8 cellular contexts compared by ENCODE assay signal in genomic region chr14:47454025-47454424, GRCh38.
"Had no signal": no experiment of that assay in that cellular context is flagged by ENCODE, and none has a peak within 500 bp of the region (broad histone marks: within the 10 kb centered on the region; RNA-seq: fewer than 3 reads in every experiment).

No MANE protein-coding gene starts in this region.

- DNase-seq: GM23248, GOT3, H7, H9, HCEC 1CT, HFFc6 had no signal

- H3K4me1 Mint-ChIP-seq: GM23338, H9 had no signal

- H3K9ac ChIP-seq: GM23248 had no signal

- H3K4me2 ChIP-seq: GM23338 had no signal

- H3K27ac Mint-ChIP-seq: GM23338, H9, HFFc6 had no signal

- H3K27ac ChIP-seq: GM23248 had no signal

- H3K4me1 ChIP-seq: HAP-1 had no signal

- H3K4me3 ChIP-seq: GM23248, GM23338, HAP-1 had no signal

- H2AFZ ChIP-seq: GM23248, GM23338 had no signal

- H3K4me3 Mint-ChIP-seq: GM23338, H9, HFFc6 had no signal

- H3K9me3 Mint-ChIP-seq: GM23338, H9 had no signal

- H3K9me3 ChIP-seq: HAP-1 had no signal

- H3K36me3 ChIP-seq: HAP-1 had no signal
